Comparison of ENCODE assay signal across 16 cellular contexts in the genomic region with DNA sequence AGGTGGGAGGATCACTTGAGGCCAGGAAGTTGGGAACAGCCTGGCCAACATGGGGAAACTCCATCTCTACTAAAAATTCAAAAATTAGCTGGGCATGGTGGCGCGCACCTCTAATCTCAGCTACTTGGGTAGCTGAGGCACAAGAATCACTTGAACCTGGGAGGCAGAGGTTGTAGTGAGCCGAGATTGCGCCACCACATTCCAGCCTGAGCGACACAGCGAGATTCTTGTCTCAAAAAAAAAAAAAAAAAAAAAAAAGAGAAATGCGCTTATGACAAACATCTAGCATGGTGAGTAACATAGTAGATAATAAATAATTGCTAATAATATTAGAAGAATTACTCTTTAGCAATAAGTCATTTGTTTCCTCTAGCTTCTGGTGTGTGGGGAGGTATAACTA. TPM values are rescaled to one million over a fixed set of nuclear protein-coding genes. Genes with fewer than 3 reads are reported as not detected.
DNase-seq lines count a peak whose midpoint lies in the region; FAIRE-seq and TF ChIP-seq lines count a peak whose summit lies in the region.
"Had no signal": no experiment of that assay in that cellular context is flagged by ENCODE, and none has a peak within 500 bp of the region (broad histone marks: within the 10 kb centered on the region; RNA-seq: fewer than 3 reads in every experiment).

No MANE protein-coding gene starts in this region.

- no peak overlapping the region for H2AFZ ChIP-seq in keratinocyte (ENCODE audit: control insufficient read depth, low read length)
- H2AFZ ChIP-seq: parathyroid adenoma had no signal

- H3K9ac ChIP-seq in keratinocyte (ENCODE audit: control insufficient read depth, extremely low read depth, insufficient read depth, low read length) (no peak overlapping the region), skeletal muscle satellite cell (ENCODE audit: low read depth, low read length) (peak overlapping the region; percentile 83)
- H3K9ac ChIP-seq: parathyroid adenoma had no signal

- no peaks in the 10 kb centered on the region for H4K20me1 ChIP-seq in keratinocyte (ENCODE audit: control insufficient read depth, extremely low read depth, insufficient read depth, low read length)

- DNase-seq in HCEC 1CT, result peak; percentile 53
- DNase-seq in keratinocyte (ENCODE audit: low read depth, low spot score), result no peak
- DNase-seq in DMS79 (lab: John Stamatoyannopoulos, UW), result no peak
- no peak for DNase-seq in mucosa of gallbladder (ENCODE audit: low spot score)
- DNase-seq in NCI-H146 (lab: John Stamatoyannopoulos, UW), result no peak
- no peak for DNase-seq in SHP77 (lab: John Stamatoyannopoulos, UW)
- DNase-seq: activated T-cell treated with anti-CD3 and anti-CD28 coated beads, Interleukin-2, amount 50 U/mL, for 1 hour; BE2C; H7; hypothalamus had no signal

- peak overlapping the region; percentile 73 for H3K4me2 ChIP-seq in keratinocyte (ENCODE audit: control insufficient read depth, extremely low read depth, insufficient read depth, low read depth, low read length)
- H3K4me2 ChIP-seq in skeletal muscle satellite cell (ENCODE audit: low read length), result peak overlapping the region; percentile 74

- dilution Hi-C loops in keratinocyte (cut with MboI; ENCODE audit: extremely low pct_ligation_motif_present, low sequenced_read_pairs), result no loop called here

- FAIRE-seq in keratinocyte (lab: Jason Lieb, UNC), result no peak

- peaks cover 57% of the 10 kb centered on the region for H3K4me1 Mint-ChIP-seq in brain

- H3K36me3 ChIP-seq in keratinocyte (ENCODE audit: control insufficient read depth in 2 of 2, extremely low read depth in 1 of 2, insufficient read depth in 2 of 2, low read length in 2 of 2) (no peaks in the 10 kb centered on the region), skeletal muscle satellite cell (ENCODE audit: insufficient read depth, low read length) (peaks cover 3% of the 10 kb centered on the region)
- H3K36me3 ChIP-seq: adrenal gland, BE2C had no signal

- H3K27ac Mint-ChIP-seq in brain, result peak overlapping the region in 3 of 5 experiments; percentile 35 to 93 (median 63)

- H3K27me3 ChIP-seq in keratinocyte (ENCODE audit: control insufficient read depth, extremely low read depth, insufficient read depth, low read length), result no peaks in the 10 kb centered on the region
- no peaks in the 10 kb centered on the region for H3K27me3 ChIP-seq in skeletal muscle satellite cell (ENCODE audit: control insufficient read depth, insufficient read depth, low read length)
- H3K27me3 ChIP-seq: adrenal gland, BE2C, MG63 had no signal

- no peaks in the 10 kb centered on the region for H3K9me3 Mint-ChIP-seq in brain

- H3K79me2 ChIP-seq in keratinocyte (ENCODE audit: control insufficient read depth, insufficient read depth, low read length), result peaks cover 32% of the 10 kb centered on the region

- H3K4me3 ChIP-seq in keratinocyte (ENCODE audit: control insufficient read depth in 2 of 3, extremely low read depth in 1 of 3, insufficient read depth in 2 of 3, low read depth in 1 of 3, low read length in 3 of 3) (no peak overlapping the region), skeletal muscle satellite cell (ENCODE audit: low read length) (peak overlapping the region; percentile 2)
- H3K4me3 ChIP-seq: adrenal gland, lung, MG63 had no signal

- peak overlapping the region; percentile 81 for H3K27ac ChIP-seq in keratinocyte (ENCODE audit: control insufficient read depth, insufficient read depth, low read length)
- H3K27ac ChIP-seq: parathyroid adenoma had no signal

- H3K9me3 ChIP-seq in keratinocyte (ENCODE audit: control insufficient read depth, low read depth, low read length) (no peaks in the 10 kb centered on the region), skeletal muscle satellite cell (replicated peaks; ENCODE audit: low read length) (no peaks in the 10 kb centered on the region)
- H3K9me3 ChIP-seq: adrenal gland, BE2C, MG63 had no signal

- peaks cover 7% of the 10 kb centered on the region for H3K36me3 Mint-ChIP-seq in brain

- TF ChIP-seq CTCF in brain (conservative IDR thresholded peaks at IDR 0.05) (no peak), keratinocyte (optimal IDR thresholded peaks at IDR 0.05 in 1 of 3, IDR thresholded peaks at IDR 0.05 in 1 of 3, conservative IDR thresholded peaks at IDR 0.05 in 1 of 3; ENCODE audit: extremely low read depth in 1 of 3, insufficient read depth in 2 of 3, low read length in 3 of 3) (no peak)

- H3K27me3 Mint-ChIP-seq in brain, result no peaks in the 10 kb centered on the region

- H3K4me1 ChIP-seq in keratinocyte (ENCODE audit: control insufficient read depth, extremely low read depth, insufficient read depth, low read length) (peaks cover 65% of the 10 kb centered on the region), skeletal muscle satellite cell (ENCODE audit: control insufficient read depth, insufficient read depth, low read length) (peaks cover 86% of the 10 kb centered on the region)
- H3K4me1 ChIP-seq: BE2C had no signal

- no peaks in the 10 kb centered on the region for H3K9me1 ChIP-seq in keratinocyte (ENCODE audit: control insufficient read depth, extremely low read depth, insufficient read depth, low read length)

- no peak overlapping the region for H3K4me3 Mint-ChIP-seq in brain

RNA-seq across cellular contexts. Expression of a gene that starts 25.9 kb away (rescaled TPM):
- 45.0 TPM for polyA plus RNA-seq in brain (ENCODE audit: insufficient read depth, low read depth, low replicate concordance)
- polyA plus RNA-seq in keratinocyte, result 4.2 to 7.9 TPM (median 6.3 TPM) in 3 replicates
- polyA plus RNA-seq in keratinocyte (2011; ENCODE audit: low read depth), result 1.8 TPM
- polyA plus RNA-seq in keratinocyte (2011; cell fraction: cytosol; rRNA removed), result 4.0 and 5.0 TPM in 2 replicates
- 15.7 and 21.6 TPM in 2 replicates for polyA plus RNA-seq in keratinocyte (2011; cell fraction: nucleus; rRNA removed)
- polyA plus RNA-seq in keratinocyte (2012; ENCODE audit: low replicate concordance), result 4.4 and 8.1 TPM in 2 replicates
- polyA minus RNA-seq in keratinocyte, result 30.9 to 43.2 TPM (median 32.3 TPM) in 3 replicates
- 14.2 TPM for polyA minus RNA-seq in keratinocyte (2011; cell fraction: cytosol; rRNA and poly(A)+ RNA removed)
- polyA minus RNA-seq in keratinocyte (2011; cell fraction: nucleus; rRNA and poly(A)+ RNA removed), result 17.0 and 18.2 TPM in 2 replicates
- total RNA-seq in skeletal muscle satellite cell (2012; rRNA removed), result 19.5 and 22.5 TPM in 2 replicates
- total RNA-seq in mucosa of gallbladder, result 35.2 TPM
